In genomic region chr9:12554636-12555035, GRCh38 we compare ENCODE assay signal across 1 cellular context.
TF ChIP-seq lines count a peak whose summit lies in the region.

No MANE protein-coding gene starts in this region.

TF ChIP-seq in H1, 55 proteins besides CTCF, POLR2A, EP300 and RAD21 (continued from another document):
- TF ChIP-seq ATF2 (IDR thresholded peaks at IDR 0.05; ENCODE audit: low read length) (no peak), JUN (IDR thresholded peaks at IDR 0.05; ENCODE audit: low read depth, low read length) (no peak), BACH1 (IDR thresholded peaks at IDR 0.05; ENCODE audit: low read length) (no peak), CHD7 (IDR thresholded peaks at IDR 0.05; ENCODE audit: insufficient replicate concordance, low read length) (no peak), SIN3A (conservative IDR thresholded peaks at IDR 0.05 in 1 of 2, IDR thresholded peaks at IDR 0.05 in 1 of 2; ENCODE audit: low read depth in 1 of 2, low read length in 2 of 2) (no peak), USF2 (IDR thresholded peaks at IDR 0.05; ENCODE audit: low read length) (no peak), SAP30 (IDR thresholded peaks at IDR 0.05; ENCODE audit: insufficient read depth, insufficient replicate concordance, low read length) (no peak), MAX (IDR thresholded peaks at IDR 0.05) (0 out of 2 replicates have a peak, but pooled peaks have one; percentile 18), HDAC6 (IDR thresholded peaks at IDR 0.05; ENCODE audit: low read depth, low read length) (no peak), POLR2AphosphoS5 (IDR thresholded peaks at IDR 0.05; ENCODE audit: low read depth, low read length) (no peak), POU5F1 (IDR thresholded peaks at IDR 0.05; ENCODE audit: low read depth, low read length) (no peak), SP4 (IDR thresholded peaks at IDR 0.05; ENCODE audit: low read length) (no peak), E2F6 (IDR thresholded peaks at IDR 0.05) (0 out of 2 replicates have a peak, but pooled peaks have one; percentile 20), GABPA (IDR thresholded peaks at IDR 0.05; ENCODE audit: borderline replicate concordance, insufficient read depth, low read length) (no peak), CTBP2 (IDR thresholded peaks at IDR 0.05; ENCODE audit: borderline replicate concordance, insufficient read depth, insufficient read length, low read length) (no peak)
